1 cellular context compared by ENCODE assay signal in genomic region chr2:42059261-42059898, GRCh38.
TF ChIP-seq lines count a peak whose summit lies in the region.

No MANE protein-coding gene starts in this region.

TF ChIP-seq in H1, 55 proteins besides CTCF, POLR2A, EP300 and RAD21:
- no peak for TF ChIP-seq CREB1 (IDR thresholded peaks at IDR 0.05)
